ENCODE assay signal across 11 cellular contexts in the genomic region with DNA sequence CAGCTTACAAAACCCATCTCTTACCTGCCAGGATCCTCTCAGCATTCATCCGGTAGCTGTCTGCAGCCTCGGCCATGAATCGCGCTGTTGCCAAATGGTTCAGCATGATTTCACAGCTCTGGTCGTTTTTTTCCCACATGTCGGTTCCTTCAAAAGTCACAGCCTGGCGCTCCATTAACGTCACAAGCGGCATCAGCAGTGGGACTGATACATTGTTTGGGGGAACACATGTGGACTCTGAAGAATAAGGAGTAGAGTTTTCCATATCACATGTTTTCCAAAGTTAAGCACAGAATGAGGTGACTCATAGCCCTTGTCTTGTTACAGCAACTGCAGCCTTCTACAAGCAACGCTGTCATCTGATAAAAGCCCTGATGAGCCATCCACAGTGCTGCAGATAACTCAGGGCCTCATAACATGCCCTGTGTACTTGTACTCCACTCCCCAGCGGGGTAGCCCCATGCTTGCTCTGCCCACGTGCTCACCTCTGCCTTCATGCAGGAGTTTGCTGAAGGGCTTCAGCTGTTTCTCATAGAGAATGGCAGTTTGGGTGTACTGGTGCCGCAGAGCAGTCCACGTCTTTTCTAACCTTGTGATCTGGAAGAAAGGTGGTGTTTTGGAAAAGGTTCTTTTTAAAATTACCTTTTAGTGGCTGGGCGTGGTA.
DNase-seq lines count a peak whose midpoint lies in the region; ATAC-seq, FAIRE-seq and TF ChIP-seq lines count a peak whose summit lies in the region.
"Had no signal": no experiment of that assay in that cellular context is flagged by ENCODE, and none has a peak within 500 bp of the region (broad histone marks: within the 10 kb centered on the region; RNA-seq: fewer than 3 reads in every experiment).

No MANE protein-coding gene starts in this region.

- no peaks in the 10 kb centered on the region for H3K27me3 ChIP-seq in gastrocnemius medialis
- H3K27me3 ChIP-seq: ovary had no signal

- no peaks in the 10 kb centered on the region for H3K9me3 Mint-ChIP-seq in WTC11
- H3K9me3 Mint-ChIP-seq: activated CD4-positive, alpha-beta memory T cell treated with anti-CD3 and anti-CD28 coated beads, Interleukin-2, amount 10 ng/mL, durations not matched to agents 7 days and 5 days had no signal

- no peaks in the 10 kb centered on the region for H3K27me3 Mint-ChIP-seq in WTC11 (ENCODE audit: low read depth)
- H3K27me3 Mint-ChIP-seq: activated CD4-positive, alpha-beta memory T cell treated with anti-CD3 and anti-CD28 coated beads, Interleukin-2, amount 10 ng/mL, durations not matched to agents 7 days and 5 days had no signal

- H3K4me3 ChIP-seq in gastrocnemius medialis: no peak overlapping the region
- H3K4me3 ChIP-seq: ovary had no signal

- H3K36me3 ChIP-seq in gastrocnemius medialis: peaks cover 0 to 32% of the 10 kb centered on the region in 2 donors
- H3K36me3 ChIP-seq: ovary had no signal

- no peak overlapping the region for H3K4me3 Mint-ChIP-seq in WTC11
- H3K4me3 Mint-ChIP-seq: activated CD4-positive, alpha-beta memory T cell treated with anti-CD3 and anti-CD28 coated beads, Interleukin-2, amount 10 ng/mL, durations not matched to agents 7 days and 5 days had no signal

- peaks cover 9% of the 10 kb centered on the region for H3K4me1 Mint-ChIP-seq in WTC11
- H3K4me1 Mint-ChIP-seq: activated CD4-positive, alpha-beta memory T cell treated with anti-CD3 and anti-CD28 coated beads, Interleukin-2, amount 10 ng/mL, durations not matched to agents 7 days and 5 days had no signal

- peaks cover 33% of the 10 kb centered on the region for H3K36me3 Mint-ChIP-seq in WTC11

- peak overlapping the region; percentile 73 to 94 (median 87) for H3K27ac ChIP-seq in gastrocnemius medialis
- H3K27ac ChIP-seq: ovary had no signal

- peaks cover 16 to 17% of the 10 kb centered on the region in 2 donors for H3K4me1 ChIP-seq in gastrocnemius medialis

- CTCF ChIA-PET in WTC11 (lab: Charles Lee): interaction anchor here (0.9 to 1.4 kb wide), 2 partner anchors 53 to 263 kb away, joined by 3 to 5 read pairs; no protein-coding TSS in a partner anchor

- intact Hi-C loops in cardiac septum (cut with DNase I): no loop called here
- intact Hi-C loops in gastrocnemius medialis (cut with DNase I; ENCODE audit: low total_unique reads): loop anchor here (5.0 kb wide), 2 partner anchors 40 to 120 kb away; a partner anchor contains a TSS

- peak; percentile 52 for FAIRE-seq in H54 (lab: Jason Lieb, UNC)

- ATAC-seq in WTC11 (no peak), gastrocnemius medialis (peak; percentile 96 to 98), GM21447 (IDR thresholded peaks at IDR 0.05; ENCODE audit: unreplicated experiment) (no peak), HG02798 (IDR thresholded peaks at IDR 0.05; ENCODE audit: poor library complexity, unreplicated experiment) (no peak)

- no peak for TF ChIP-seq CTCF in WTC11 (IDR thresholded peaks at IDR 0.05)
- peak in 1 of 5 experiments; percentile 16 for TF ChIP-seq CTCF in gastrocnemius medialis (IDR thresholded peaks at IDR 0.05 in 4 of 5, conservative IDR thresholded peaks at IDR 0.05 in 1 of 5)

- DNase-seq in H54 (ENCODE audit: insufficient read length, low spot score): peak; percentile 44
- DNase-seq in WTC11 (ENCODE audit: low spot score): no peak
- DNase-seq in cardiac septum (ENCODE audit: low spot score): peak; percentile 71
- DNase-seq in gastrocnemius medialis: peak; percentile 70 to 82
- no peak for DNase-seq in NCI-H82 (lab: John Stamatoyannopoulos, UW)
- DNase-seq in NAMALWA (ENCODE audit: low spot score): no peak
- DNase-seq: activated CD4-positive, alpha-beta memory T cell treated with anti-CD3 and anti-CD28 coated beads, Interleukin-2, amount 10 ng/mL, durations not matched to agents 7 days and 5 days; NCI-H446; ovary had no signal

- peak overlapping the region; percentile 23; the same call in 1 of the 2 replicates for H3K27ac Mint-ChIP-seq in WTC11
- H3K27ac Mint-ChIP-seq: activated CD4-positive, alpha-beta memory T cell treated with anti-CD3 and anti-CD28 coated beads, Interleukin-2, amount 10 ng/mL, durations not matched to agents 7 days and 5 days had no signal

- H3K9me3 ChIP-seq in gastrocnemius medialis: no peaks in the 10 kb centered on the region
- H3K9me3 ChIP-seq: ovary had no signal

- TF ChIP-seq POLR2A in H54 (IDR thresholded peaks at IDR 0.05; ENCODE audit: low read depth, low read length) (no peak), gastrocnemius medialis (IDR thresholded peaks at IDR 0.05) (peak; percentile 44 to 73)

- POLR2A ChIA-PET in WTC11 (lab: Charles Lee): no interaction called here

- in situ Hi-C loops in gastrocnemius medialis (cut with MboI; ENCODE audit: low sequenced_read_pairs in 4 of 4): no loop called here

TF ChIP-seq in WTC11, 78 proteins besides CTCF, POLR2A, EP300 and RAD21:
- TF ChIP-seq JAZF1 (CRISPR knock-in tag; IDR thresholded peaks at IDR 0.05) (no peak), SMAD3 (CRISPR knock-in tag; IDR thresholded peaks at IDR 0.05; ENCODE audit: borderline replicate concordance) (no peak), SMAD4 (CRISPR knock-in tag; IDR thresholded peaks at IDR 0.05) (no peak)
- TF ChIP-seq, protein P1, sequence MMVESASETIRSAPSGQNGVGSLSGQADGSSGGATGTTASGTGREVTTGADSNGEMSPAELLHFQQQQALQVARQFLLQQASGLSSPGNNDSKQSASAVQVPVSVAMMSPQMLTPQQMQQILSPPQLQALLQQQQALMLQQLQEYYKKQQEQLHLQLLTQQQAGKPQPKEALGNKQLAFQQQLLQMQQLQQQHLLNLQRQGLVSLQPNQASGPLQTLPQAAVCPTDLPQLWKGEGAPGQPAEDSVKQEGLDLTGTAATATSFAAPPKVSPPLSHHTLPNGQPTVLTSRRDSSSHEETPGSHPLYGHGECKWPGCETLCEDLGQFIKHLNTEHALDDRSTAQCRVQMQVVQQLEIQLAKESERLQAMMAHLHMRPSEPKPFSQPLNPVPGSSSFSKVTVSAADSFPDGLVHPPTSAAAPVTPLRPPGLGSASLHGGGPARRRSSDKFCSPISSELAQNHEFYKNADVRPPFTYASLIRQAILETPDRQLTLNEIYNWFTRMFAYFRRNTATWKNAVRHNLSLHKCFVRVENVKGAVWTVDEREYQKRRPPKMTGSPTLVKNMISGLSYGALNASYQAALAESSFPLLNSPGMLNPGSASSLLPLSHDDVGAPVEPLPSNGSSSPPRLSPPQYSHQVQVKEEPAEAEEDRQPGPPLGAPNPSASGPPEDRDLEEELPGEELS (CRISPR knock-in tag; IDR thresholded peaks at IDR 0.05): no peak
- TF ChIP-seq, protein P2, sequence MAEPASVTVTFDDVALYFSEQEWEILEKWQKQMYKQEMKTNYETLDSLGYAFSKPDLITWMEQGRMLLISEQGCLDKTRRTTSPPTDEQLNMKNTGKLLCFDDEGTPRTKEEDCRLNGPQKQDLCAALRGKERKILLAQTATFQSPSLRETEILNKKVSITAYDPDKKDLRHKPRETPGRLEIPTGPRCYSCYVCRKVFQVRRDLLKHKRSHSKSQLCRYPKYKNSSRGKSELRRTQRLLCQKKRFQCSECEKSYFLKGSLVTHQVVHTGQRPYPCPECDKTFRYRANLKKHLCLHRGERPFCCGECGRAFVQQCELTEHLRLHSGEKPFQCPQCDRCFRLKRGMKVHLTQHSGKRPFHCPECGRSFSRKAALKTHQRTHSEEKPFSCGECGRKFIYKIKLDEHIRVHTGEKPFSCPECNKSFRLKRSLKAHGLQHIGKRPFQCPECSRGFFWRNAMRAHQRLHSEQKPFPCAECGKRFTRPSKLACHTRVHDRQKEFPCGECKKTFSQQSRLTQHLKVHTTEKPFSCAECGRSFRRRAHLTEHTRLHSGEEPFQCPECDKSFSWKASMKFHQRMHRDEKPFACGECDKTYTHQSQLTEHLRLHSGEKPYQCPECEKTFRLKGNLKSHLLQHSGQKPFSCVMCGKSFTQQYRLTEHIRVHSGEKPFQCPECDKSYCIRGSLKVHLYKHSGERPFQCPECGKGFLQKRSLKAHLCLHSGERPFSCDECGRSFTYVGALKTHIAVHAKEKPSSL (CRISPR knock-in tag; conservative IDR thresholded peaks at IDR 0.05): no peak

Comparison
In these comparisons a context has a peak if more than half of its experiments do, and no peak if none do; other contexts are left out.
1. DNase-seq: peak in H54 (single experiment), cardiac septum (single experiment) and gastrocnemius medialis (2 of 2); none in WTC11 (single experiment), NCI-H82 (single experiment) and NAMALWA (single experiment).
2. ATAC-seq: peak in gastrocnemius medialis (2 of 2); none in WTC11 (single experiment), GM21447 (single experiment) and HG02798 (single experiment).